ENCODE assay signal across 2 cellular contexts in genomic region chrX:45596190-45596808, GRCh38.
TF ChIP-seq lines count a peak whose summit lies in the region.

No MANE protein-coding gene starts in this region.

TF ChIP-seq in A549, 52 proteins besides CTCF, POLR2A, EP300 and RAD21 (continued from another document):
- TF ChIP-seq TP53 (CRISPR knock-in tag; IDR thresholded peaks at IDR 0.05), result no peak
- TF ChIP-seq HMGXB4 (CRISPR knock-in tag; IDR thresholded peaks at IDR 0.05; ENCODE audit: borderline replicate concordance), result no peak
- TF ChIP-seq TFCP2L1 (CRISPR knock-in tag; IDR thresholded peaks at IDR 0.05), result no peak
- TF ChIP-seq NR3C1 (IDR thresholded peaks at IDR 0.05), result no peak
- TF ChIP-seq POLR2AphosphoS2 (conservative IDR thresholded peaks at IDR 0.05; ENCODE audit: low read length), result no peak
- TF ChIP-seq, protein P1, sequence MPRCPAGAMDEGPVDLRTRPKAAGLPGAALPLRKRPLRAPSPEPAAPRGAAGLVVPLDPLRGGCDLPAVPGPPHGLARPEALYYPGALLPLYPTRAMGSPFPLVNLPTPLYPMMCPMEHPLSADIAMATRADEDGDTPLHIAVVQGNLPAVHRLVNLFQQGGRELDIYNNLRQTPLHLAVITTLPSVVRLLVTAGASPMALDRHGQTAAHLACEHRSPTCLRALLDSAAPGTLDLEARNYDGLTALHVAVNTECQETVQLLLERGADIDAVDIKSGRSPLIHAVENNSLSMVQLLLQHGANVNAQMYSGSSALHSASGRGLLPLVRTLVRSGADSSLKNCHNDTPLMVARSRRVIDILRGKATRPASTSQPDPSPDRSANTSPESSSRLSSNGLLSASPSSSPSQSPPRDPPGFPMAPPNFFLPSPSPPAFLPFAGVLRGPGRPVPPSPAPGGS (IDR thresholded peaks at IDR 0.05), result no peak
- TF ChIP-seq, protein P2, sequence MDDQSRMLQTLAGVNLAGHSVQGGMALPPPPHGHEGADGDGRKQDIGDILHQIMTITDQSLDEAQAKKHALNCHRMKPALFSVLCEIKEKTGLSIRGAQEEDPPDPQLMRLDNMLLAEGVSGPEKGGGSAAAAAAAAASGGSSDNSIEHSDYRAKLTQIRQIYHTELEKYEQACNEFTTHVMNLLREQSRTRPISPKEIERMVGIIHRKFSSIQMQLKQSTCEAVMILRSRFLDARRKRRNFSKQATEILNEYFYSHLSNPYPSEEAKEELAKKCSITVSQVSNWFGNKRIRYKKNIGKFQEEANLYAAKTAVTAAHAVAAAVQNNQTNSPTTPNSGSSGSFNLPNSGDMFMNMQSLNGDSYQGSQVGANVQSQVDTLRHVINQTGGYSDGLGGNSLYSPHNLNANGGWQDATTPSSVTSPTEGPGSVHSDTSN (IDR thresholded peaks at IDR 0.05), result no peak

TF ChIP-seq in IMR-90, 13 proteins besides CTCF, POLR2A, EP300 and RAD21 (continued from another document):
- TF ChIP-seq CEBPB (IDR thresholded peaks at IDR 0.05; ENCODE audit: low read depth, low read length) (no peak), MXI1 (IDR thresholded peaks at IDR 0.05; ENCODE audit: borderline replicate concordance, low read depth, low read length) (no peak)
